Comparison of ENCODE assay signal across 9 cellular contexts in the genomic region with DNA sequence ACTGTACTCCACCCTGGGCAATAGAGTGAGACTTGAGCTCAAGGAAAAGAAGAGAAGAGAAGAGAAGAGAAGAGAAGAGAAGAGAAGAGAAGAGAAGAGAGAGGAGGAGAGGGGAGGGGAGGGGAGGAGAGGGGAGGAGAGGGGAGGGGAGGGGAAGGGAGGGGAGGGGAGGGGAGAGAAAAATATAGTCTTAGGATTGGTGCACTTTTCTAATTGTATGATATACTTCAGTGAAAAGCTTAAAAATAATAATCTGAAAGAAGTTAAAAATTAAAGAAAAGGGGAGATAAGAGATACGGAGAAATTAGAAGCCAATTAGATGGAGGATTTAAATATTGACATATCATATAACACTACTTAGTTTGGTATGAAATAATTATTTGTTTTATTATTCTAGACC. TPM values are rescaled to one million over a fixed set of nuclear protein-coding genes. Genes with fewer than 3 reads are reported as not detected.
"Had no signal": no experiment of that assay in that cellular context is flagged by ENCODE, and none has a peak within 500 bp of the region (broad histone marks: within the 10 kb centered on the region; RNA-seq: fewer than 3 reads in every experiment).

No MANE protein-coding gene starts in this region.

- H3K27ac ChIP-seq: HL-60, KMS-11 had no signal

- H3K4me2 ChIP-seq: KMS-11 had no signal

- DNase-seq: IMR-90, KBM-7, KG1 had no signal

- FAIRE-seq: HTR-8/SVneo had no signal

- H3K9ac ChIP-seq: KMS-11 had no signal

RNA-seq across cellular contexts. Expression of a gene that starts 19.3 kb away (rescaled TPM):
- total RNA-seq: HT-29, HT1080, IMR-90 had no signal
- polyA plus RNA-seq: IgD-negative memory B cell, IMR-90 had no signal

RNA-seq across cellular contexts. Expression of a gene that starts 35.7 kb away (rescaled TPM):
- total RNA-seq: HT-29, HT1080, IMR-90 had no signal
- polyA plus RNA-seq: IgD-negative memory B cell, IMR-90 had no signal

RNA-seq across cellular contexts. Expression of a gene that starts 49.5 kb away (rescaled TPM):
- total RNA-seq: HT-29, HT1080, IMR-90 had no signal
- polyA plus RNA-seq: IgD-negative memory B cell, IMR-90 had no signal

RNA-seq across cellular contexts. Expression of a gene that starts 59.5 kb away (rescaled TPM):
- total RNA-seq: HT-29, HT1080, IMR-90 had no signal
- polyA plus RNA-seq: IgD-negative memory B cell, IMR-90 had no signal
